Comparison of ENCODE assay signal across 1 cellular context in the genomic region with DNA sequence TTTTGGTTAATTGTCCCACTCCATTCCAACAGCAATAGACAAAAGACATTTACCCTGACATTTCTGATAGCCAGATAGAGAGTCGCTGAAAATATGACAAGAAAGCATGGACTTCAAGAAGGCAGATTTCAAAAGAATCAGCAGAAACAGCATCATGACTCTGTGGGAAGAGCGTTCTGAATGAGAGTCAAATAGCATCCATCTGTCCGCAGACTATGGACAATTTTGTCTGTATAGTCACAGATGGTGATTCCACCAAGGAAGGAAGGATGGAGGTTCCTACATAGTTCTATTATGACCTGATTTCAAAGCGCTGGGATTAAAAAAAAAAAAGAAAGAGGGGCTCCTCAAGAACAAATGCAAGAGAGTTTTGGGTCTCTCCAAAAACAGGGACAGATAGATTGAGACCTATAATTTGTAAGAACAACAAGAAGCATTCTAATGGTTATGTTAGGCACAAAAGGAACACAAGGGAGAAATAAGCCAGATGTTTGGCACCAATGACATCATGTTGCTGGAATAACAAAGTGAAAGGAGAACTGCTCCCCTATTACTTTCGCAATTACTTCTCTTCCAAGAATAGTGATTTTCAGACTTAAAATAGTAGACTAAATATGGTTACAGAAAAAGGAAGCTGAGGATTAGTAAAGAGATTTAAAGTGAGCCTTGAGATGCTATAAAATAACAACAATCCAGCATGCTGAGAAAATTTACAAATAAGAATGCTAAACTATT.
TF ChIP-seq lines count a peak whose summit lies in the region.

No MANE protein-coding gene starts in this region.

TF ChIP-seq in H1, 55 proteins besides CTCF, POLR2A, EP300 and RAD21:
- TF ChIP-seq, protein P1, sequence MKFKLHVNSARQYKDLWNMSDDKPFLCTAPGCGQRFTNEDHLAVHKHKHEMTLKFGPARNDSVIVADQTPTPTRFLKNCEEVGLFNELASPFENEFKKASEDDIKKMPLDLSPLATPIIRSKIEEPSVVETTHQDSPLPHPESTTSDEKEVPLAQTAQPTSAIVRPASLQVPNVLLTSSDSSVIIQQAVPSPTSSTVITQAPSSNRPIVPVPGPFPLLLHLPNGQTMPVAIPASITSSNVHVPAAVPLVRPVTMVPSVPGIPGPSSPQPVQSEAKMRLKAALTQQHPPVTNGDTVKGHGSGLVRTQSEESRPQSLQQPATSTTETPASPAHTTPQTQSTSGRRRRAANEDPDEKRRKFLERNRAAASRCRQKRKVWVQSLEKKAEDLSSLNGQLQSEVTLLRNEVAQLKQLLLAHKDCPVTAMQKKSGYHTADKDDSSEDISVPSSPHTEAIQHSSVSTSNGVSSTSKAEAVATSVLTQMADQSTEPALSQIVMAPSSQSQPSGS (IDR thresholded peaks at IDR 0.05; ENCODE audit: low read length): no peak
- TF ChIP-seq, protein P2, sequence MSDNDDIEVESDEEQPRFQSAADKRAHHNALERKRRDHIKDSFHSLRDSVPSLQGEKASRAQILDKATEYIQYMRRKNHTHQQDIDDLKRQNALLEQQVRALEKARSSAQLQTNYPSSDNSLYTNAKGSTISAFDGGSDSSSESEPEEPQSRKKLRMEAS (IDR thresholded peaks at IDR 0.05): no peak
- no peak for TF ChIP-seq FOSL1 (IDR thresholded peaks at IDR 0.05; ENCODE audit: insufficient read depth, low read depth, low read length)
